8 cellular contexts compared by ENCODE assay signal in the genomic region with DNA sequence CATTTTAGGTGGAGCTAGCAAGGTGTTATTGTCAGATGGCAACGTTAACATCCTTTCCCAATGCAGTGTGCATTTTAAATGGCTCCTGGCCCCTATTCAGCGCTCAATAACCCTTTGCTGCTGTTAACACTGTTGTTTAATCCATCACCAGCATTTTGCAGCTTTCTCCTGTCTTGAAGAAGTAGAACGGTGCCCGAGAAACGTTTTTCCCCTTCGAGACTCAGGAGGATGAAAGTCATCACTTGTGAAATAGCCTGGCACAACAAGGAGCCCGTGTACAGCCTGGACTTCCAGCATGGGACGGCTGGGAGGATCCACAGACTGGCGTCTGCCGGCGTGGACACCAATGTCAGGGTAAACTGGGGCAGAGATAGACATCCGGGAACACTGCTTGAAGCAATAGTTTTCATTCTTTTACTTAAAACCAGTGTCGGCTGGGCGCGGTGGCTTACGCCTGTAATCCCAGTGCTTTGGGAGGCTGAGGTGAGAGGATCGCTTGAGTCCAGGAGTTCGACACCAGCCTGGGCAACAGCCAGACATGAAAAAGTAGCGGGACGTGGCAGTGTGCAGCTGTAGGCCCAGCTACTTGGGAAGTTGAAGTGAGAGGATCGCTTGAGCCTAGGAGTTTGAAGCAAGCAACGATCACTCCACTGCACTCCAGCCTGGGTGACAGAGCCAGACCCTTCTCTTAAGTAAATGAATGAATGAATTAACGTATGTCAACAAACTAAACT. TPM values are rescaled to one million over a fixed set of nuclear protein-coding genes. Genes with fewer than 3 reads are reported as not detected.
DNase-seq lines count a peak whose midpoint lies in the region; ATAC-seq and TF ChIP-seq lines count a peak whose summit lies in the region.

No MANE protein-coding gene starts in this region.

- peaks cover 49% of the 10 kb centered on the region for H3K36me3 ChIP-seq in KOPT-K1 (ENCODE audit: insufficient read depth, low read length)
- no peaks in the 10 kb centered on the region for H3K36me3 ChIP-seq in colonic mucosa

- intact Hi-C loops in colonic mucosa (cut with DNase I): no loop called here
- intact Hi-C loops in natural killer cell (cut with micrococcal nuclease): loop anchor here (5.0 kb wide), 1 partner anchor 64 kb away; a partner anchor contains a TSS

- H3K27ac Mint-ChIP-seq in natural killer cell: peak overlapping the region in 1 of 2 donors; percentile 53

- no peak for TF ChIP-seq CTCF in colonic mucosa (IDR thresholded peaks at IDR 0.05)
- TF ChIP-seq CTCF in natural killer cell (IDR thresholded peaks at IDR 0.05): no peak

- H3K4me3 ChIP-seq in colonic mucosa: peak overlapping the region; percentile 49

- ATAC-seq in natural killer cell: no peak
- ATAC-seq in GM21717 (IDR thresholded peaks at IDR 0.05; ENCODE audit: unreplicated experiment): no peak
- no peak for ATAC-seq in GM18867 (IDR thresholded peaks at IDR 0.05; ENCODE audit: unreplicated experiment)

- peak overlapping the region; percentile 84 for H3K4me3 Mint-ChIP-seq in natural killer cell

- H3K27ac ChIP-seq in KOPT-K1 (ENCODE audit: low read depth, low read length, poor library complexity, severe bottlenecking) (peak overlapping the region; percentile 77), colonic mucosa (no peak overlapping the region)

- H3K27me3 ChIP-seq in colonic mucosa: no peaks in the 10 kb centered on the region

- DNase-seq in ELF-1 (ENCODE audit: low read depth, low spot score) (peak; percentile 15), colonic mucosa (no peak), natural killer cell (no peak), NCI-H510A treated with DMSO at 0.1 percent for 48 hours (lab: John Stamatoyannopoulos, UW) (no peak), NCI-H2107 (lab: John Stamatoyannopoulos, UW) (no peak)

- H3K27me3 Mint-ChIP-seq in natural killer cell (ENCODE audit: low read depth in 2 of 2): no peaks in the 10 kb centered on the region

- H3K36me3 Mint-ChIP-seq in natural killer cell: no peaks in the 10 kb centered on the region

- no peaks in the 10 kb centered on the region for H3K9me3 Mint-ChIP-seq in natural killer cell

- H3K9me3 ChIP-seq in KOPT-K1 (ENCODE audit: insufficient read depth, low read length, poor library complexity, severe bottlenecking) (no peaks in the 10 kb centered on the region), colonic mucosa (no peaks in the 10 kb centered on the region)

- H3K4me1 Mint-ChIP-seq in natural killer cell: peaks cover 5% of the 10 kb centered on the region in 2 donors

- H3K9ac ChIP-seq in colonic mucosa (ENCODE audit: low read depth in 2 of 2, low read length in 2 of 2): no peak overlapping the region

- H3K4me1 ChIP-seq in colonic mucosa: peaks cover 3% of the 10 kb centered on the region

RNA-seq across cellular contexts. Expression of a gene that starts 0.9 kb away (rescaled TPM):
- total RNA-seq in colonic mucosa: 10 to 100 TPM in 1 of 2 donors, 1 to 10 TPM in 1; 2.5 to 12.0 TPM
- total RNA-seq in natural killer cell: 1 to 10 TPM; 7.6 to 7.9 (median 7.7) TPM
